In the genomic region with DNA sequence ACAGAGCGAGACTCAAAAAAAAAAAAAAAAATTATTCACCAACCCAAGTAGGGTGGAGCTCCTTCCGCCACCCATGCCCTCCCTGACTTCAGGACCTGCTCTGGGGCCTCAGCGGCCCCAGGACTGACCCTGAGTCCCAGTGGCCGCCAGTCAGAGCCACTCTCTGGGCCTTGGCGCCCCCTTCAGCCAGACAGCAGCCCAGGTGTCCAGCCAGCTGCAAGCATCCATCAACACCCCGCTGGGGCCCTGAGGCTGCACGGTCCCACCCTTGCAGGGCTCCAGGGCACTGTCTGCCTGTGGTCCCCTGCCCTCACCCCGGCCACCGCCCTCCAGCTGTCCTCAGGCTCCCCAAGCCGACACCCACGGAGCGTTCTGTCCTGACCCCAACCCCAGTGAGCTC, we compare ENCODE assay signal across 18 cellular contexts. TPM values are rescaled to one million over a fixed set of nuclear protein-coding genes. Genes with fewer than 3 reads are reported as not detected.
DNase-seq lines count a peak whose midpoint lies in the region; ATAC-seq, FAIRE-seq and TF ChIP-seq lines count a peak whose summit lies in the region.
"Had no signal": no experiment of that assay in that cellular context is flagged by ENCODE, and none has a peak within 500 bp of the region (broad histone marks: within the 10 kb centered on the region; RNA-seq: fewer than 3 reads in every experiment).

No MANE protein-coding gene starts in this region.

- CTCF ChIA-PET in A673 (lab: Charles Lee): interaction anchor here (0.6 kb wide), 2 partner anchors 175 to 577 kb away, joined by 3 to 5 read pairs; no protein-coding TSS in a partner anchor
- CTCF ChIA-PET in Panc1 (lab: Charles Lee): interaction anchor here (0.6 kb wide), 2 partner anchors 81 to 149 kb away, joined by 3 read pairs; no protein-coding TSS in a partner anchor

- H3K27me3 ChIP-seq in A673 (replicated peaks; ENCODE audit: insufficient read depth, low read depth, low read length, poor library complexity): peaks cover 14% of the 10 kb centered on the region
- no peaks in the 10 kb centered on the region for H3K27me3 ChIP-seq in Panc1 (ENCODE audit: control insufficient read depth, insufficient read depth, low read length)
- H3K27me3 ChIP-seq in left ventricle myocardium inferior (ENCODE audit: low read depth): peaks cover 92% of the 10 kb centered on the region
- H3K27me3 ChIP-seq in Karpas-422 (ENCODE audit: low read length): no peaks in the 10 kb centered on the region

- BruUV-seq in A673 (replicated peaks; lab: Mats Ljungman, UMichigan) (no TSS peak), Panc1 (replicated peaks; lab: Mats Ljungman, UMichigan) (no TSS peak)

- no peak for TF ChIP-seq POLR2A in H54 (IDR thresholded peaks at IDR 0.05; ENCODE audit: low read depth, low read length)

- H3K79me2 ChIP-seq in Karpas-422 (ENCODE audit: low read length): no peaks in the 10 kb centered on the region

- no peak overlapping the region for H3K9ac ChIP-seq in Karpas-422 (ENCODE audit: low read length)

- POLR2A ChIA-PET in A673 (lab: Charles Lee; ENCODE audit: low non-redundant PET): no interaction called here
- POLR2A ChIA-PET in Panc1 (lab: Charles Lee): no interaction called here

- H3K27ac ChIP-seq in A673 (ENCODE audit: low read depth, low read length, poor library complexity, severe bottlenecking) (no peak overlapping the region), Panc1 (ENCODE audit: low read length) (no peak overlapping the region), left ventricle myocardium inferior (replicated peaks) (peak overlapping the region; percentile 50), Karpas-422 (ENCODE audit: low read length) (no peak overlapping the region)
- H3K27ac ChIP-seq: C4-2B, RWPE1, sigmoid colon had no signal

- DNase-seq in A673 (ENCODE audit: low spot score) (no peak), ELF-1 (ENCODE audit: low read depth, low spot score) (peak; percentile 56), Panc1 (ENCODE audit: low read depth, low spot score) (no peak), left ventricle myocardium inferior (no peak), kidney glomerular epithelial cell (lab: John Stamatoyannopoulos, UW) (no peak), H54 (ENCODE audit: insufficient read length, low spot score) (no peak), Karpas-422 (no peak), frontal cortex (ENCODE audit: low spot score in 2 of 2) (no peak)
- DNase-seq: activated CD8-positive, alpha-beta memory T cell treated with anti-CD3 and anti-CD28 coated beads for 24 hours; activated gamma-delta T cell treated with Interleukin-2 at 50 U/mL for 16 hours; GF-D8; natural killer cell; sigmoid colon; T-helper 9 cell had no signal

- peak; percentile 51 for ATAC-seq in Panc1

- no peaks in the 10 kb centered on the region for H3K9me2 ChIP-seq in Karpas-422 (replicated peaks; ENCODE audit: insufficient read depth, low read length)

- H3K4me2 ChIP-seq in Karpas-422 (ENCODE audit: low read depth, low read length, poor library complexity, severe bottlenecking): no peak overlapping the region

- 0 out of 2 replicates have a peak, but pooled peaks cover 2% of the 10 kb centered on the region for H4K20me1 ChIP-seq in Karpas-422 (ENCODE audit: insufficient read depth, low read depth, low read length)

- H3K4me3 ChIP-seq in A673 (ENCODE audit: low read depth, low read length, poor library complexity, severe bottlenecking) (no peak overlapping the region), Panc1 (ENCODE audit: low read depth in 2 of 2, low read length in 2 of 2) (no peak overlapping the region), left ventricle myocardium inferior (no peak overlapping the region), Karpas-422 (ENCODE audit: low read length) (no peak overlapping the region)
- H3K4me3 ChIP-seq: sigmoid colon had no signal

- in situ Hi-C loops in Panc1 (cut with HindIII; ENCODE audit: low pct_unique_long_range_greater_than_20kb, low sequenced_read_pairs): no loop called here

- intact Hi-C loops in A673 (cut with micrococcal nuclease; ENCODE audit: unreplicated experiment): no loop called here
- intact Hi-C loops in Panc1 (cut with micrococcal nuclease; ENCODE audit: unreplicated experiment): no loop called here
- intact Hi-C loops in left ventricle myocardium inferior (cut with micrococcal nuclease): no loop called here

- H3K36me3 ChIP-seq in A673 (ENCODE audit: insufficient read depth, low read length, poor library complexity, severe bottlenecking) (no peaks in the 10 kb centered on the region), Panc1 (ENCODE audit: control insufficient read depth, insufficient read depth, low read length) (no peaks in the 10 kb centered on the region), left ventricle myocardium inferior (peaks cover 8% of the 10 kb centered on the region), Karpas-422 (ENCODE audit: insufficient read depth, low read length) (no peaks in the 10 kb centered on the region)
- H3K36me3 ChIP-seq: sigmoid colon had no signal

- TF ChIP-seq CTCF in A673 (conservative IDR thresholded peaks at IDR 0.05; ENCODE audit: low read depth, low read length) (0 out of 2 replicates have a peak, but pooled peaks have one; percentile 15), Panc1 (IDR thresholded peaks at IDR 0.05) (no peak; the same call in 1 of the 2 replicates), left ventricle myocardium inferior (IDR thresholded peaks at IDR 0.05; ENCODE audit: borderline replicate concordance) (peak; percentile 30)

- peaks cover 15% of the 10 kb centered on the region for H3K4me1 ChIP-seq in A673 (ENCODE audit: insufficient read depth, low read length, poor library complexity, severe bottlenecking)
- H3K4me1 ChIP-seq in Panc1 (ENCODE audit: control insufficient read depth, insufficient read depth, low read length): peaks cover 20% of the 10 kb centered on the region
- peaks cover 39% of the 10 kb centered on the region for H3K4me1 ChIP-seq in left ventricle myocardium inferior
- H3K4me1 ChIP-seq in Karpas-422 (ENCODE audit: low read length): no peaks in the 10 kb centered on the region

- H2AFZ ChIP-seq in Karpas-422 (ENCODE audit: low read length): no peak overlapping the region

- FAIRE-seq in H54 (lab: Jason Lieb, UNC) (no peak), frontal cortex (lab: Jason Lieb, UNC) (no peak)
- FAIRE-seq: urothelium cell line had no signal

- no peaks in the 10 kb centered on the region for H3K9me3 ChIP-seq in A673 (ENCODE audit: low read depth, low read length, poor library complexity, severe bottlenecking)
- no peaks in the 10 kb centered on the region for H3K9me3 ChIP-seq in Panc1 (ENCODE audit: control insufficient read depth, insufficient read depth, low read depth, low read length)
- peaks cover 4% of the 10 kb centered on the region for H3K9me3 ChIP-seq in left ventricle myocardium inferior (replicated peaks)
- H3K9me3 ChIP-seq in Karpas-422 (ENCODE audit: low read length): no peaks in the 10 kb centered on the region

RNA-seq across cellular contexts. Expression of a gene that starts 11.4 kb away (rescaled TPM):
- total RNA-seq in A673 (2021) (6.6 and 15.1 TPM in 2 replicates), Panc1 (2021; ENCODE audit: unreplicated experiment) (19.4 TPM), left ventricle myocardium inferior (2.3 TPM), frontal cortex (159 TPM)
- 37.9 TPM for polyA plus RNA-seq in Panc1 (2012; ENCODE audit: insufficient read length)
- not detected in 2 replicates for total RNA-seq in Karpas-422 (2014; rRNA removed; shearing (Covaris generic); ENCODE audit: low replicate concordance)
- total RNA-seq: natural killer cell had no signal

RNA-seq across cellular contexts. Expression of a gene that starts 15.0 kb away (rescaled TPM):
- total RNA-seq in A673 (2021) (7.5 and 13.7 TPM in 2 replicates), Panc1 (2021; ENCODE audit: unreplicated experiment) (178 TPM), left ventricle myocardium inferior (1,286 TPM), frontal cortex (179 TPM)
- 392 TPM for polyA plus RNA-seq in Panc1 (2012; ENCODE audit: insufficient read length)
- total RNA-seq in Karpas-422 (2014; rRNA removed; shearing (Covaris generic); ENCODE audit: low replicate concordance): 0.71 TPM in 1 of 2 replicates, not detected in the other

RNA-seq across cellular contexts. Expression of a gene that starts 36.7 kb away (rescaled TPM):
- 148 and 176 TPM in 2 replicates for total RNA-seq in A673 (2021)
- total RNA-seq in Panc1 (2021; ENCODE audit: unreplicated experiment): 241 TPM
- polyA plus RNA-seq in Panc1 (2012; ENCODE audit: insufficient read length): 323 TPM
- 371 TPM for total RNA-seq in left ventricle myocardium inferior
- 16.2 and 51.0 TPM in 2 replicates for total RNA-seq in Karpas-422 (2014; rRNA removed; shearing (Covaris generic); ENCODE audit: low replicate concordance)
- total RNA-seq in frontal cortex: 17.1 TPM

RNA-seq across cellular contexts. Expression of a gene that starts 53.3 kb away (rescaled TPM):
- not detected in 2 replicates for total RNA-seq in A673 (2021)
- total RNA-seq in Panc1 (2021; ENCODE audit: unreplicated experiment): 6.5 TPM
- polyA plus RNA-seq in Panc1 (2012; ENCODE audit: insufficient read length): 9.7 TPM
- total RNA-seq in left ventricle myocardium inferior: not detected
- 0.51 TPM in 1 of 2 replicates, not detected in the other for total RNA-seq in Karpas-422 (2014; rRNA removed; shearing (Covaris generic); ENCODE audit: low replicate concordance)
- total RNA-seq in frontal cortex: not detected
- total RNA-seq: H4 had no signal

Comparison
In these comparisons a context has a peak if more than half of its experiments do, and no peak if none do; other contexts are left out.
1. RNA of a gene that starts 15.0 kb away (total RNA-seq): 1,286 TPM in left ventricle myocardium inferior (single experiment), 179 TPM in frontal cortex (single experiment) and 178 TPM in Panc1 (single experiment); 7.5 to 13.7 TPM in A673 and 0.71 TPM in Karpas-422; every median in the first group is over 10 times any median in the second.